In the genomic region with DNA sequence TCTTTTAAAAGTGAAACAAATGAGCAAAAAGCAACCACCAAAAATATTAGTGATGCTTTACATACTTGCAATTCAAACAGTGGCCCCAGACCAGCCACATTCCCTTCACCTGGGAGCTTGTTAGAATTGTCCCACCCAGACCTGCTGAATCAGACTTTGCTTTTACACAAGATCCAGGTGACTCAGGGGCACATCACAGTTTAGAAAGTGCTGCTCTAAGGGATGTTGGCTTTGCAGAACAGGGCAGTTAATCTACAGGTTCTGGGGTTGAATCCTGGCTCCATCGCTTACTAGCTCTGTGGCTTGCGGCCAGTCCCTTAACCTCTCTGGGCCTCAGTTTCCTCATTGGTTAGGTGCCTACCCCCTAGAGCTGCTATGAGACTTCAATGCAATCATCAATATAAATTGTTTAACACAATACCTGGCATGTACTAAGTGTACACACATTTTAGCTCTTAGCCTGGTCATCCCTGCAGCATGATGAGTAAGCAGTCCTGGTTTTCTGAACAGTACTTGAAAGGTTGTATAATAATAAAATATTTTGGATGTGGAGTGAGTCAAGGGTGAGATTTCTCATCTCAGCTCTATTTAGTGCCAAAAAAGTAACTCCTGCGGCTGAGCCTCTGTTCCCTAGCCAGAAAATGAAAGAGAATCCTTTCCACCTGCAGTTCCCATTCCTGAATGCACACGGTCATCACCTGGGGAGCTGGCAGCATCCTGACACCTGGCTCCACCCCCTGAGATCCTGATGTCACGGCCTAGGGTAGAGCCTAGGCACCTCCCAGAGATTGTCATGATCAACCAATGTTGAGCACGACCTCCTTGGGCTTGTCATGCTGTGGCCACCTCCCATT, we compare ENCODE assay signal across 18 cellular contexts.
A peak's percentile ranks its signal among the peaks of the same experiment; 100 is the strongest.
DNase-seq lines count a peak whose midpoint lies in the region; ATAC-seq and TF ChIP-seq lines count a peak whose summit lies in the region.
"Had no signal": no experiment of that assay in that cellular context is flagged by ENCODE, and none has a peak within 500 bp of the region (broad histone marks: within the 10 kb centered on the region; RNA-seq: fewer than 3 reads in every experiment).

No MANE protein-coding gene starts in this region.

- H3K4me3 ChIP-seq in mammary epithelial cell (replicated peaks in 1 of 3; ENCODE audit: insufficient read depth in 1 of 3, low read depth in 2 of 3, low read length in 3 of 3): no peak overlapping the region

- no peaks in the 10 kb centered on the region for H4K20me1 ChIP-seq in mammary epithelial cell (ENCODE audit: insufficient read depth, low read length)

- CTCF ChIA-PET in mammary epithelial cell (lab: Charles Lee; ENCODE audit: low non-redundant PET): no interaction called here

- in situ Hi-C loops in mammary epithelial cell (cut with MboI; ENCODE audit: low sequenced_read_pairs in 2 of 2): no loop called here

- no peaks in the 10 kb centered on the region for H3K36me3 ChIP-seq in mammary epithelial cell (ENCODE audit: insufficient read depth, low read length)

- no peak overlapping the region for H3K9ac ChIP-seq in mammary epithelial cell (ENCODE audit: insufficient read depth, low read length)
- H3K9ac ChIP-seq: KMS-11 had no signal

- BruUV-seq in mammary epithelial cell (replicated peaks; lab: Mats Ljungman, UMichigan): no TSS peak

- ATAC-seq in left lobe of liver (no peak), GM19397 (IDR thresholded peaks at IDR 0.05; ENCODE audit: unreplicated experiment) (no peak)
- ATAC-seq: activated T-cell treated with anti-CD3 and anti-CD28 coated beads, Interleukin-2, amount 50 U/mL, for 4 hours; naive thymus-derived CD8-positive, alpha-beta T cell had no signal

- H3K27me3 ChIP-seq in mammary epithelial cell (ENCODE audit: insufficient read depth, low read length): no peaks in the 10 kb centered on the region

- WGBS in mammary epithelial cell (ENCODE audit: low coverage, missing lambda C conversion rate): 22% methylated on average over 6 of the region's 6 CpGs

- H2AFZ ChIP-seq in mammary epithelial cell (ENCODE audit: low read depth, low read length): no peak overlapping the region

- peak overlapping the region; percentile 53 for H3K27ac ChIP-seq in mammary epithelial cell (ENCODE audit: insufficient read depth, low read depth, low read length)
- H3K27ac ChIP-seq: HL-60, KMS-11 had no signal

- H3K4me1 ChIP-seq in mammary epithelial cell (ENCODE audit: insufficient read depth, low read length): peaks cover 22% of the 10 kb centered on the region

- no peak for TF ChIP-seq CTCF in mammary epithelial cell (conservative IDR thresholded peaks at IDR 0.05 in 1 of 2, IDR thresholded peaks at IDR 0.05 in 1 of 2; ENCODE audit: extremely low read depth in 1 of 2, insufficient read depth in 1 of 2, low read depth in 1 of 2, low read length in 2 of 2)

- H3K4me2 ChIP-seq in mammary epithelial cell (ENCODE audit: insufficient read depth, low read depth, low read length): peak overlapping the region; percentile 28
- H3K4me2 ChIP-seq: KMS-11 had no signal

- DNase-seq in GM04503 (ENCODE audit: low read depth): peak; percentile 24
- peak; percentile 16 for DNase-seq in NCI-H526 treated with DMSO at 0.1 percent for 48 hours (lab: John Stamatoyannopoulos, UW)
- peak; percentile 90 for DNase-seq in mammary epithelial cell
- peak; percentile 18 for DNase-seq in left lobe of liver (ENCODE audit: low spot score)
- DNase-seq in superior temporal gyrus (ENCODE audit: extremely low spot score): no peak
- DNase-seq in anterior cingulate cortex (lab: John Stamatoyannopoulos, UW): no peak
- no peak for DNase-seq in activated effector memory CD4-positive, alpha-beta T cell treated with Interleukin-2 at 50 U/mL for 16 hours
- DNase-seq: activated CD4-positive, alpha-beta T cell treated with anti-CD3 and anti-CD28 coated beads for 48 hours; activated T-cell treated with anti-CD3 and anti-CD28 coated beads, Interleukin-2, amount 50 U/mL, for 4 hours; CD4-positive, alpha-beta T cell; naive thymus-derived CD8-positive, alpha-beta T cell; NCI-H1694; NCI-H774; SHP77; stimulated activated CD4-positive, alpha-beta T cell treated with anti-CD3 and anti-CD28 coated beads, Interleukin-15, amount 100 ng/mL, for 24 hours had no signal

- dilution Hi-C loops in mammary epithelial cell (cut with HindIII; ENCODE audit: low sequenced_read_pairs): no loop called here

- intact Hi-C loops in mammary epithelial cell (cut with micrococcal nuclease): loop anchor here (2.0 to 10.0 kb wide), 3 partner anchors 17 to 251 kb away; no protein-coding TSS in a partner anchor

- H3K79me2 ChIP-seq in mammary epithelial cell (ENCODE audit: insufficient read depth, low read length): no peaks in the 10 kb centered on the region

- H3K9me3 ChIP-seq in mammary epithelial cell (replicated peaks; ENCODE audit: insufficient read depth, low read length): peaks cover 3% of the 10 kb centered on the region

Comparison
In these comparisons a context has a peak if more than half of its experiments do, and no peak if none do; other contexts are left out.
1. DNase-seq: peak in GM04503 (single experiment), NCI-H526 treated with DMSO at 0.1 percent for 48 hours (single experiment), mammary epithelial cell (single experiment) and left lobe of liver (single experiment); none in superior temporal gyrus (single experiment), anterior cingulate cortex (0 of 58) and activated effector memory CD4-positive, alpha-beta T cell treated with Interleukin-2 at 50 U/mL for 16 hours (single experiment).